ENCODE assay signal across 8 cellular contexts in the genomic region with DNA sequence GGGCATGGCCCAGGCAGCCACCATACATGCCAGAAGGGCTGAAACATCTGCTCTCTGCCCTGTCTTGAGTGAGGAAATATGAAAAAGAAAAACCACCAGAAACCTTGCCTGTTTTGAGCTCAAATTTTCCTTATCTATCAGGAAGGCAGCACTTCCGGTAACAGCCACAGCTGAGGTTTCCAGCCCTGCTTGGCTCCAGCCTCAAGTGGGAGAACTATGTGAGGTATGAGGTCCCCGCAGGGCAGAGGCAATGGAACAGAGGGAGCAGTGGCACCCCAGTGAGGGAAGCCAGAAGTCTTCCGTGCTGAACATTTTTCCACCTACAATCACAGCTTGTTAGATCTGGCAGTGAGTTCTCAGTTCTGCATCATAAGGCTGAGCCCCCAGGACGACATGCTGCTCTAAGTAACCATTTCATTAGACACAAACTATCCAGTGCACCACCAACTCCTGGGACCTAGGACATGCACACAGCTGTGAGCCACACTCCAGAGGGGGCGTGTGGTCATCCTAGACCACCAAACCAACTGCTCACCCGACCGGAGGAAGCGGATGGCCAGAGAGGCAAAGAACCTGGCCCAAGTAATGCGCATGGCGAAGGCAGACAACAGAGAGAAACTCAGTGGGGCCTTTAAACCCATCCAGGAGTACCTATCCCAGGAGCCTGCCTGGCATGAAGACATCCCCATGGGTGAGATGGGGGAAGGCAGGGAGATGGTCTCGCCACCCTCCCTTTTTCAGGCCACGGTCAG. TPM values are rescaled to one million over a fixed set of nuclear protein-coding genes. Genes with fewer than 3 reads are reported as not detected.
A peak's percentile ranks its signal among the peaks of the same experiment; 100 is the strongest.
DNase-seq lines count a peak whose midpoint lies in the region; ATAC-seq and TF ChIP-seq lines count a peak whose summit lies in the region.

No MANE protein-coding gene starts in this region.

- DNase-seq in GDM1 (lab: John Stamatoyannopoulos, UW) (peak; percentile 89), foreskin keratinocyte (peak in 1 of 2 donors; percentile 42), sigmoid colon (no peak), NCI-H2227 (lab: John Stamatoyannopoulos, UW; ENCODE audit: unreplicated experiment) (no peak), NCI-H2029 (lab: John Stamatoyannopoulos, UW) (no peak)
- DNase-seq in activated CD4-positive, alpha-beta memory T cell treated with anti-CD3 and anti-CD28 coated beads, Interleukin-2, amount 10 ng/mL, durations not matched to agents 7 days and 5 days: peak; percentile 46

- H3K4me3 Mint-ChIP-seq in activated CD4-positive, alpha-beta memory T cell treated with anti-CD3 and anti-CD28 coated beads, Interleukin-2, amount 10 ng/mL, durations not matched to agents 7 days and 5 days: peak overlapping the region; percentile 51

- no peak overlapping the region for H3K4me3 ChIP-seq in sigmoid colon

- TF ChIP-seq EP300 in sigmoid colon (IDR thresholded peaks at IDR 0.05): peak in 1 of 4 donors; percentile 28

- peaks cover 30% of the 10 kb centered on the region for H3K4me1 ChIP-seq in foreskin keratinocyte
- H3K4me1 ChIP-seq in sigmoid colon: peaks cover 0 to 91% (median 87%) of the 10 kb centered on the region in 4 donors

- H3K9me3 ChIP-seq in sigmoid colon: no peaks in the 10 kb centered on the region

- TF ChIP-seq CTCF in foreskin keratinocyte (conservative IDR thresholded peaks at IDR 0.05) (no peak), sigmoid colon (IDR thresholded peaks at IDR 0.05) (no peak)

- H3K36me3 ChIP-seq in sigmoid colon: peaks cover 34 to 86% (median 61%) of the 10 kb centered on the region in 4 donors

- no peak for ATAC-seq in foreskin keratinocyte
- ATAC-seq in HG03457 (IDR thresholded peaks at IDR 0.05; ENCODE audit: unreplicated experiment): no peak
- no peak for ATAC-seq in GM18502 (IDR thresholded peaks at IDR 0.05; ENCODE audit: poor library complexity, unreplicated experiment)

- WGBS in sigmoid colon, 2 donors: 69 to 82% methylated on average over 12 of the region's 12 CpGs

- H3K36me3 Mint-ChIP-seq in activated CD4-positive, alpha-beta memory T cell treated with anti-CD3 and anti-CD28 coated beads, Interleukin-2, amount 10 ng/mL, durations not matched to agents 7 days and 5 days (ENCODE audit: low read depth): peaks cover 91% of the 10 kb centered on the region

- peak overlapping the region; percentile 47 for H3K27ac ChIP-seq in foreskin keratinocyte
- peak overlapping the region; percentile 69 to 90 (median 86) for H3K27ac ChIP-seq in sigmoid colon

- CTCF ChIA-PET in activated CD4-positive, alpha-beta memory T cell treated with anti-CD3 and anti-CD28 coated beads, Interleukin-2, amount 10 ng/mL, durations not matched to agents 7 days and 5 days (lab: Charles Lee): interaction anchor here (0.9 to 4.0 kb wide), 3 partner anchors 23 to 85 kb away, joined by 3 to 26 read pairs (median 3); partner anchors contain the start of gene WDR1

- H3K27me3 Mint-ChIP-seq in activated CD4-positive, alpha-beta memory T cell treated with anti-CD3 and anti-CD28 coated beads, Interleukin-2, amount 10 ng/mL, durations not matched to agents 7 days and 5 days: no peaks in the 10 kb centered on the region

- H3K27me3 ChIP-seq in foreskin keratinocyte (no peaks in the 10 kb centered on the region), sigmoid colon (no peaks in the 10 kb centered on the region)

- peaks cover 83% of the 10 kb centered on the region for H3K4me1 Mint-ChIP-seq in activated CD4-positive, alpha-beta memory T cell treated with anti-CD3 and anti-CD28 coated beads, Interleukin-2, amount 10 ng/mL, durations not matched to agents 7 days and 5 days

- POLR2A ChIA-PET in activated CD4-positive, alpha-beta memory T cell treated with anti-CD3 and anti-CD28 coated beads, Interleukin-2, amount 10 ng/mL, durations not matched to agents 7 days and 5 days (lab: Charles Lee): interaction anchor here (0.7 to 23.4 kb wide), 2 partner anchors 10 to 18 kb away, joined by 4 to 503 read pairs; partner anchors contain the start of gene WDR1

- H3K9me3 Mint-ChIP-seq in activated CD4-positive, alpha-beta memory T cell treated with anti-CD3 and anti-CD28 coated beads, Interleukin-2, amount 10 ng/mL, durations not matched to agents 7 days and 5 days: no peaks in the 10 kb centered on the region

- peak overlapping the region; percentile 95 for H3K27ac Mint-ChIP-seq in activated CD4-positive, alpha-beta memory T cell treated with anti-CD3 and anti-CD28 coated beads, Interleukin-2, amount 10 ng/mL, durations not matched to agents 7 days and 5 days

- no peak for TF ChIP-seq POLR2A in sigmoid colon (IDR thresholded peaks at IDR 0.05)

- intact Hi-C loops in sigmoid colon (cut with DNase I): no loop called here

RNA-seq across cellular contexts. Expression of gene WDR1, which starts 22.6 kb away (rescaled TPM):
- 100 to 1,000 TPM; 463 to 465 TPM for total RNA-seq in activated CD4-positive, alpha-beta memory T cell treated with anti-CD3 and anti-CD28 coated beads, Interleukin-2, amount 10 ng/mL, durations not matched to agents 7 days and 5 days
- 383 and 394 TPM in 2 replicates for total RNA-seq in foreskin keratinocyte
- 293 and 310 TPM in 2 replicates for polyA plus RNA-seq in foreskin keratinocyte
- total RNA-seq in sigmoid colon: 100 to 1,000 TPM; 171 to 267 (median 238) TPM
- 100 to 1,000 TPM; 200 to 267 (median 247) TPM for polyA plus RNA-seq in sigmoid colon

Comparison
In these comparisons a context has a peak if more than half of its experiments do, and no peak if none do; other contexts are left out.
1. DNase-seq: peak in GDM1 (single experiment) and activated CD4-positive, alpha-beta memory T cell treated with anti-CD3 and anti-CD28 coated beads, Interleukin-2, amount 10 ng/mL, durations not matched to agents 7 days and 5 days (single experiment); none in sigmoid colon (single experiment), NCI-H2227 (single experiment) and NCI-H2029 (single experiment).